18 cellular contexts compared by ENCODE assay signal in genomic region chr3:65534825-65535224, GRCh38.
"Had no signal": no experiment of that assay in that cellular context is flagged by ENCODE, and none has a peak within 500 bp of the region (broad histone marks: within the 10 kb centered on the region; RNA-seq: fewer than 3 reads in every experiment).

No MANE protein-coding gene starts in this region.

- DNase-seq: activated CD4-positive, alpha-beta memory T cell treated with anti-CD3 and anti-CD28 coated beads for 36 hours; activated CD4-positive, alpha-beta T cell treated with anti-CD3 and anti-CD28 coated beads for 36 hours; activated CD8-positive, alpha-beta memory T cell treated with anti-CD3 and anti-CD28 coated beads, Interleukin-2, amount 10 ng/mL, durations not matched to agents 7 days and 5 days; activated naive CD8-positive, alpha-beta T cell treated with anti-CD3 and anti-CD28 coated beads for 36 hours; amniotic stem cell; colonic mucosa; endodermal cell; foreskin keratinocyte; hypothalamus; islet precursor cell; left colon; sigmoid colon; stimulated activated CD4-positive, alpha-beta T cell treated with anti-CD3 and anti-CD28 coated beads, Interleukin-4, amount 100 ng/mL, for 24 hours; stomach had no signal

- H3K27ac ChIP-seq: colonic mucosa, epithelial cell of prostate, foreskin keratinocyte, parathyroid adenoma, sigmoid colon, stomach had no signal

- H3K4me3 ChIP-seq: colonic mucosa, sigmoid colon, stomach had no signal

- H3K4me1 ChIP-seq: colonic mucosa, foreskin keratinocyte had no signal

- ATAC-seq: activated CD4-positive, alpha-beta T cell treated with anti-CD3 and anti-CD28 coated beads for 36 hours; activated CD8-positive, alpha-beta memory T cell treated with anti-CD3 and anti-CD28 coated beads, Interleukin-2, amount 10 ng/mL, durations not matched to agents 7 days and 5 days; foreskin keratinocyte; stimulated activated effector memory CD8-positive, alpha-beta T cell treated with anti-CD3 and anti-CD28 coated beads, Interleukin-12 subunit alpha, Interleukin-12 subunit beta, amount 100 ng/mL, for 72 hours; WTC11 had no signal

- H3K27me3 ChIP-seq: colonic mucosa, foreskin keratinocyte, sigmoid colon, stomach had no signal

- H3K36me3 ChIP-seq: colonic mucosa, sigmoid colon, stomach had no signal

- H3K9me3 ChIP-seq: colonic mucosa, sigmoid colon, stomach had no signal
